ENCODE assay signal across 20 cellular contexts in the genomic region with DNA sequence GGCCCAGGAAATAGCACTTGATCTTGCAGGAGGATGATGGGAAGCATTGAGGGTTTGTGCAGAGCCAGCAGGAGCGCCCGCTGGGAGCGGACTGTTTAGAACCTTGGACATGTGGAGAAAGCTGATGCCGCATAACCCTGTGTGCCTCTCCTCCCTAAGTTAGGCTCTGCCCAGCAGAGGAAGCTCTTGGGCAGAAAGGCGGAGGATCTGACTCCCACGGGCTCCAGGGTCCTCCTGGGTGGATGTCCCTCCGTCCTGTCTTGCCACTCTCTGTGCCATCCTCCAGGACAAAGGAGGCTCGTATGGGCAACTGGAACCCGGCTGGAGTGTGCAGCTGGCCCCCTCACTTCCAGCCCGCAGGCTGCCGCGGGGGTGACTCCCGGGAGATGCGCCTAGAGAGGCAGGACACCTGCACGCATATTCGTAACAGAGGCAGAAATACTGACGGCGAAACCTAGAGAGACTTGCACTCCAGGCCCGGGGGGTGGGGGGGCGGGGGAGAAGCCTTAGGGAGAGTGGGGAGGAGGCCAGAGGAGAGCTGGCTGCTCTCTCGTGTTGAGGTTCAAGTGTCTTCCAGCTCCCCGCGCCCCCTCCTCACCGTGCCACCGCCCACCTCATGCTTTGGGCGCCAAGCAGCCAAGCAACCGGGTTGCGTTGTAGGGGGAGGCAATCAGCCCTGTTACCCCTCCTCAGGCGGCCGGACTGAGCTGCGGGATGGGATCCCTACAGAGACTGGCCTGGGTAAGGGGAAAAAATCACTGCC. TPM values are rescaled to one million over a fixed set of nuclear protein-coding genes. Genes with fewer than 3 reads are reported as not detected.
DNase-seq lines count a peak whose midpoint lies in the region; ATAC-seq and TF ChIP-seq lines count a peak whose summit lies in the region.
"Had no signal": no experiment of that assay in that cellular context is flagged by ENCODE, and none has a peak within 500 bp of the region (broad histone marks: within the 10 kb centered on the region; RNA-seq: fewer than 3 reads in every experiment).

No MANE protein-coding gene starts in this region.

- H3K4me3 Mint-ChIP-seq in WTC11, result peak overlapping the region; percentile 60
- H3K4me3 Mint-ChIP-seq in activated T-helper 2 cell treated with anti-CD3 and anti-CD28 coated beads, Interferon-gamma antibody, Interleukin-2, Interleukin-4, amounts not matched to agents 10 μg/mL and 5 μg/mL and 100 μg/mL, durations not matched to agents 14 hours and 24 hours and 36 hours (ENCODE audit: low read depth), result no peak overlapping the region

- peaks cover 92% of the 10 kb centered on the region for H3K27me3 Mint-ChIP-seq in WTC11 (ENCODE audit: low read depth)
- peaks cover 73% of the 10 kb centered on the region for H3K27me3 Mint-ChIP-seq in activated T-helper 2 cell treated with anti-CD3 and anti-CD28 coated beads, Interferon-gamma antibody, Interleukin-2, Interleukin-4, amounts not matched to agents 10 μg/mL and 5 μg/mL and 100 μg/mL, durations not matched to agents 14 hours and 24 hours and 36 hours (ENCODE audit: low read depth)

- POLR2A ChIA-PET in WTC11 (lab: Charles Lee) (no interaction called here), PC-3 (lab: Charles Lee; ENCODE audit: unreplicated experiment) (no interaction called here)

- no peaks in the 10 kb centered on the region for H3K9me3 Mint-ChIP-seq in WTC11
- no peaks in the 10 kb centered on the region for H3K9me3 Mint-ChIP-seq in activated T-helper 2 cell treated with anti-CD3 and anti-CD28 coated beads, Interferon-gamma antibody, Interleukin-2, Interleukin-4, amounts not matched to agents 10 μg/mL and 5 μg/mL and 100 μg/mL, durations not matched to agents 14 hours and 24 hours and 36 hours
- H3K9me3 Mint-ChIP-seq: dendritic cell treated with granulocyte-macrophage colony-stimulating factor and Interleukin-4, amounts not matched to agents 40 ng/mL and 50 ng/mL, for 4 days had no signal

- H3F3A ChIP-seq in PC-3 (ENCODE audit: low read length, unreplicated experiment), result no peaks in the 10 kb centered on the region

- no peak for TF ChIP-seq POLR2A in testis (IDR thresholded peaks at IDR 0.05)

- no peak overlapping the region for H3K9ac ChIP-seq in PC-3 (ENCODE audit: low read length)

- no peaks in the 10 kb centered on the region for H4K20me1 ChIP-seq in PC-3 (ENCODE audit: low read length)

- no peak overlapping the region for H2AFZ ChIP-seq in ACC112 (ENCODE audit: low read length, unreplicated experiment)
- H2AFZ ChIP-seq in PC-3 (ENCODE audit: low read length), result no peak overlapping the region

- ATAC-seq in WTC11 (peak; percentile 46), PC-3 (no peak)

- no peaks in the 10 kb centered on the region for H3K36me3 ChIP-seq in ACC112 (ENCODE audit: insufficient read depth, low read length)
- H3K36me3 ChIP-seq in PC-3 (ENCODE audit: low read depth, low read length), result no peaks in the 10 kb centered on the region
- H3K36me3 ChIP-seq in testis (ENCODE audit: low read depth, missing control alignments), result no peaks in the 10 kb centered on the region
- H3K36me3 ChIP-seq: BE2C, esophagus squamous epithelium, HAP-1, MG63, pancreas, tibial nerve had no signal

- DNase-seq in WTC11 (ENCODE audit: low spot score) (no peak), iPS-NIHi7 (ENCODE audit: extremely low spot score) (peak; percentile 62), PC-3 (no peak), testis (no peak), NCI-H2107 (lab: John Stamatoyannopoulos, UW) (no peak)
- DNase-seq in activated T-helper 2 cell treated with anti-CD3 and anti-CD28 coated beads, Interferon-gamma antibody, Interleukin-2, Interleukin-4, amounts not matched to agents 10 μg/mL and 5 μg/mL and 100 μg/mL, durations not matched to agents 14 hours and 24 hours and 36 hours (ENCODE audit: low spot score), result no peak
- DNase-seq: activated CD8-positive, alpha-beta memory T cell treated with anti-CD3 and anti-CD28 coated beads for 24 hours; activated effector memory CD4-positive, alpha-beta T cell treated with Interleukin-2 at 50 U/mL for 16 hours; BE2C; esophagus squamous epithelium; MG63; NCI-H1694 treated with DMSO at 0.1 percent for 48 hours; stimulated activated CD4-positive, alpha-beta T cell treated with anti-CD3 and anti-CD28 coated beads, Interleukin-4, amount 100 ng/mL, for 24 hours had no signal

- H3K79me2 ChIP-seq in ACC112 (ENCODE audit: control insufficient read depth, insufficient read depth, low read length, unreplicated experiment) (no peaks in the 10 kb centered on the region), PC-3 (ENCODE audit: low read length) (no peaks in the 10 kb centered on the region)

- H3K9me3 ChIP-seq in PC-3 (ENCODE audit: low read length) (no peaks in the 10 kb centered on the region), testis (no peaks in the 10 kb centered on the region)
- H3K9me3 ChIP-seq: esophagus squamous epithelium, MG63, pancreas, tibial nerve had no signal

- H3K4me1 ChIP-seq in ACC112 (ENCODE audit: control insufficient read depth, insufficient read depth, low read length, unreplicated experiment) (peaks cover 6% of the 10 kb centered on the region), PC-3 (ENCODE audit: insufficient read depth, low read length) (no peaks in the 10 kb centered on the region), testis (peaks cover 10% of the 10 kb centered on the region)
- H3K4me1 ChIP-seq: BE2C, HAP-1, pancreas had no signal

- H3K9me2 ChIP-seq in PC-3 (replicated peaks; ENCODE audit: low read length), result no peaks in the 10 kb centered on the region

- H3K27ac Mint-ChIP-seq in WTC11, result no peak overlapping the region
- H3K27ac Mint-ChIP-seq in activated T-helper 2 cell treated with anti-CD3 and anti-CD28 coated beads, Interferon-gamma antibody, Interleukin-2, Interleukin-4, amounts not matched to agents 10 μg/mL and 5 μg/mL and 100 μg/mL, durations not matched to agents 14 hours and 24 hours and 36 hours, result no peak overlapping the region
- H3K27ac Mint-ChIP-seq: dendritic cell treated with granulocyte-macrophage colony-stimulating factor and Interleukin-4, amounts not matched to agents 40 ng/mL and 50 ng/mL, for 4 days had no signal

- H3K36me3 Mint-ChIP-seq in WTC11, result peaks cover 2% of the 10 kb centered on the region; the same call in 1 of the 2 replicates
- H3K36me3 Mint-ChIP-seq in activated T-helper 2 cell treated with anti-CD3 and anti-CD28 coated beads, Interferon-gamma antibody, Interleukin-2, Interleukin-4, amounts not matched to agents 10 μg/mL and 5 μg/mL and 100 μg/mL, durations not matched to agents 14 hours and 24 hours and 36 hours (ENCODE audit: low read depth), result peaks cover 4% of the 10 kb centered on the region

- H3K27ac ChIP-seq in ACC112 (ENCODE audit: low read depth, low read length) (no peak overlapping the region), PC-3 (ENCODE audit: low read length) (no peak overlapping the region), testis (no peak overlapping the region)
- H3K27ac ChIP-seq: esophagus squamous epithelium, pancreas, tibial nerve, VCaP had no signal

- H3K4me1 Mint-ChIP-seq in WTC11, result peaks cover 37% of the 10 kb centered on the region
- peaks cover 7% of the 10 kb centered on the region for H3K4me1 Mint-ChIP-seq in activated T-helper 2 cell treated with anti-CD3 and anti-CD28 coated beads, Interferon-gamma antibody, Interleukin-2, Interleukin-4, amounts not matched to agents 10 μg/mL and 5 μg/mL and 100 μg/mL, durations not matched to agents 14 hours and 24 hours and 36 hours (ENCODE audit: low read depth)

- intact Hi-C loops in PC-3 (cut with micrococcal nuclease) (no loop called here), testis (cut with DNase I; ENCODE audit: low total_unique reads) (no loop called here)
- intact Hi-C loops in activated T-helper 2 cell treated with anti-CD3 and anti-CD28 coated beads, Interferon-gamma antibody, Interleukin-2, Interleukin-4, amounts not matched to agents 10 μg/mL and 5 μg/mL and 100 μg/mL, durations not matched to agents 14 hours and 24 hours and 36 hours (cut with micrococcal nuclease), result no loop called here

- H3K27me3 ChIP-seq in ACC112 (ENCODE audit: insufficient read depth, low read length) (peaks cover 80% of the 10 kb centered on the region), PC-3 (ENCODE audit: low read length) (no peaks in the 10 kb centered on the region), testis (no peaks in the 10 kb centered on the region)

- H3K4me2 ChIP-seq in PC-3 (ENCODE audit: low read length), result no peak overlapping the region

- WGBS in testis, 2 donors, result 3 to 9% methylated on average over 27 to 30 of the region's 31 CpGs

- CTCF ChIA-PET in WTC11 (lab: Charles Lee), result interaction anchor here (0.7 to 2.0 kb wide), 16 partner anchors 10 to 151 kb away, joined by 3 to 10 read pairs (median 4); a partner anchor contains a TSS
- CTCF ChIA-PET in PC-3 (lab: Charles Lee), result no interaction called here

- TF ChIP-seq CTCF in GM12873 (IDR thresholded peaks at IDR 0.05; ENCODE audit: insufficient read depth, low read depth, low read length, missing control alignments) (peak; percentile 1), WTC11 (IDR thresholded peaks at IDR 0.05) (no peak), PC-3 (conservative IDR thresholded peaks at IDR 0.05; ENCODE audit: low read depth, low read length) (no peak), testis (IDR thresholded peaks at IDR 0.05) (no peak)

- no TSS peak for BruUV-seq in PC-3 (replicated peaks; lab: Mats Ljungman, UMichigan)

- peak overlapping the region; percentile 50 for H3K4me3 ChIP-seq in ACC112 (ENCODE audit: low read depth, low read length)
- no peak overlapping the region for H3K4me3 ChIP-seq in PC-3 (ENCODE audit: low read length)
- no peak overlapping the region for H3K4me3 ChIP-seq in testis
- H3K4me3 ChIP-seq: HAP-1, MG63 had no signal

TF ChIP-seq in WTC11, 78 proteins besides CTCF, POLR2A, EP300 and RAD21 (continues in another document):
- TF ChIP-seq ZNF232 (CRISPR knock-in tag; IDR thresholded peaks at IDR 0.05), result no peak
- TF ChIP-seq, protein P1, sequence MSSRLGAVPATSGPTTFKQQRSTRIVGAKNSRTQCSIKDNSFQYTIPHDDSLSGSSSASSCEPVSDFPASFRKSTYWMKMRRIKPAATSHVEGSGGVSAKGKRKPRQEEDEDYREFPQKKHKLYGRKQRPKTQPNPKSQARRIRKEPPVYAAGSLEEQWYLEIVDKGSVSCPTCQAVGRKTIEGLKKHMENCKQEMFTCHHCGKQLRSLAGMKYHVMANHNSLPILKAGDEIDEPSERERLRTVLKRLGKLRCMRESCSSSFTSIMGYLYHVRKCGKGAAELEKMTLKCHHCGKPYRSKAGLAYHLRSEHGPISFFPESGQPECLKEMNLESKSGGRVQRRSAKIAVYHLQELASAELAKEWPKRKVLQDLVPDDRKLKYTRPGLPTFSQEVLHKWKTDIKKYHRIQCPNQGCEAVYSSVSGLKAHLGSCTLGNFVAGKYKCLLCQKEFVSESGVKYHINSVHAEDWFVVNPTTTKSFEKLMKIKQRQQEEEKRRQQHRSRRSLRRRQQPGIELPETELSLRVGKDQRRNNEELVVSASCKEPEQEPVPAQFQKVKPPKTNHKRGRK (CRISPR knock-in tag; IDR thresholded peaks at IDR 0.05; ENCODE audit: borderline replicate concordance), result no peak

RNA-seq across cellular contexts. Expression of a gene that starts 5.4 kb away (rescaled TPM):
- 0.05 to 0.09 TPM (median 0.07 TPM) in 3 replicates for total RNA-seq in WTC11 (2021)
- total RNA-seq in PC-3 (2014; rRNA removed), result not detected in 2 replicates
- 1 to 10 TPM; 1.1 to 1.9 TPM for total RNA-seq in testis
- 0.62 TPM for polyA plus RNA-seq in testis (ENCODE audit: insufficient read depth, low read depth, low replicate concordance)
- total RNA-seq in activated T-helper 2 cell treated with anti-CD3 and anti-CD28 coated beads, Interferon-gamma antibody, Interleukin-2, Interleukin-4, amounts not matched to agents 10 μg/mL and 5 μg/mL and 100 μg/mL, durations not matched to agents 14 hours and 24 hours and 36 hours, result not detected in 2 replicates
- total RNA-seq: tibial nerve had no signal
